ENCODE assay signal across 8 cellular contexts in genomic region chr20:2172305-2173175, GRCh38.
DNase-seq lines count a peak whose midpoint lies in the region; ATAC-seq and TF ChIP-seq lines count a peak whose summit lies in the region.

No MANE protein-coding gene starts in this region.

- peak overlapping the region in 16 of 59 donors; percentile 11 to 43 (median 31) for H3K4me3 ChIP-seq in dorsolateral prefrontal cortex

- intact Hi-C loops in dorsolateral prefrontal cortex (cut with DNase I): loop anchor here (1.0 to 5.0 kb wide), 5 partner anchors 70 to 410 kb away; partner anchors contain the start of gene STK35 (in 1 of the 2)

- TF ChIP-seq CTCF in AG09319 (IDR thresholded peaks at IDR 0.05; ENCODE audit: low read depth, low read length) (peak; percentile 90), GM20000 (IDR thresholded peaks at IDR 0.05; ENCODE audit: extremely low read depth, missing control alignments) (peak; percentile 90), dorsolateral prefrontal cortex (IDR thresholded peaks at IDR 0.05 in 54 of 56, conservative IDR thresholded peaks at IDR 0.05 in 2 of 56; ENCODE audit: low read depth in 1 of 56, partially characterized antibody in 56 of 56) (peak; percentile 79 to 97 (median 91))

- H3K27ac ChIP-seq in dorsolateral prefrontal cortex: no peak overlapping the region

- ATAC-seq in GM19455 (IDR thresholded peaks at IDR 0.05; ENCODE audit: unreplicated experiment): no peak

- H3K27me3 ChIP-seq in dorsolateral prefrontal cortex: no peaks in the 10 kb centered on the region

- DNase-seq in AG09319 (ENCODE audit: extremely low read depth, low read depth): peak; percentile 27
- peak; percentile 79 for DNase-seq in GM20000 (ENCODE audit: low spot score)
- peak; percentile 61 for DNase-seq in NCI-H460 (ENCODE audit: extremely low read depth, low read depth)
- peak; percentile 72 to 76 for DNase-seq in activated CD4-positive, alpha-beta T cell treated with anti-CD3 and anti-CD28 coated beads, Interleukin-2, amount 50 U/mL, for 48 hours
- DNase-seq in dorsolateral prefrontal cortex: peak; percentile 67 to 87 (median 82)
- DNase-seq in medulla oblongata (ENCODE audit: extremely low spot score): peak; percentile 84
- DNase-seq in stimulated activated CD8-positive, alpha-beta memory T cell treated with anti-CD3 and anti-CD28 coated beads, Interleukin-15, amount 100 ng/mL, for 1 hour (ENCODE audit: low read depth): peak; percentile 38

Comparison
In these comparisons a context has a peak if more than half of its experiments do, and no peak if none do; other contexts are left out.
1. DNase-seq: peak in every context shown above with its lines; median percentile 84 in medulla oblongata; 82 in dorsolateral prefrontal cortex; 79 in GM20000; 74 in activated CD4-positive, alpha-beta T cell treated with anti-CD3 and anti-CD28 coated beads, Interleukin-2, amount 50 U/mL, for 48 hours; 61 in NCI-H460; 38 in stimulated activated CD8-positive, alpha-beta memory T cell treated with anti-CD3 and anti-CD28 coated beads, Interleukin-15, amount 100 ng/mL, for 1 hour; 27 in AG09319.